ENCODE assay signal across 8 cellular contexts in the genomic region with DNA sequence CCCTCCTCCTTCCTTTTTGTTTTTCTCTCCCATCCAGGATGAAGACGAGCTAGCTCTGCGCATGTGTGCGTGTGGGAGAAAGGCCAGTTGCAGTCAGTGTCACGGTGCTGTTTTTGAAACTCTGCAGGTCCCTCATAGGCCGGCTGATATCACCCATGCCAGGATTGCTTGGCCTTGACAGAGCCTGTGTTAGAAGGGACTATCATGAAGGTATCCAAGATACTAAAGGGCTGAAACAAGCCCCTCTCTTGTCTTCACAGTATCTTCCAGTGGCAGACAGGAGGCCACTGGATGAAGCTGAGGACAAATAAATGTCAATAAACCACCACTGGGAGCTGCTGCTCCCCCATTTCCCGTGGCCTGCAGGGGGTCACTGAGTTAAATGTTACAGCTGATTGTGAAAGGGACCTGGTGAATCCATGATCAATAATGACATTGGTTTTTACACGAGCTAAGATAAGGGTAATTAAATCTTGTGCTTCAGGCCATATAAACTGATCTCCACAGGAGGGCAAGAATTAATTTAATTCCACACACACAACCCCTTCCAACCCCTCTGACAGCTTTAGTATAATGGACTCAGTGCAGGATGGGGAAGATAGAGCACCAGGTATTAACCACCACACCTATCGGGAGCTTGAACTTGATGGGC.
A peak's percentile ranks its signal among the peaks of the same experiment; 100 is the strongest.
DNase-seq lines count a peak whose midpoint lies in the region; ATAC-seq, FAIRE-seq and TF ChIP-seq lines count a peak whose summit lies in the region.
"Had no signal": no experiment of that assay in that cellular context is flagged by ENCODE, and none has a peak within 500 bp of the region (broad histone marks: within the 10 kb centered on the region; RNA-seq: fewer than 3 reads in every experiment).

No MANE protein-coding gene starts in this region.

- H3K9ac ChIP-seq in Loucy (ENCODE audit: low read depth, low read length, poor library complexity, severe bottlenecking) (no peak overlapping the region), astrocyte (ENCODE audit: low read length) (peak overlapping the region; percentile 66)

- FAIRE-seq in astrocyte (lab: Jason Lieb, UNC) = no peak
- FAIRE-seq in RCC 7860 (lab: Jason Lieb, UNC) = no peak
- FAIRE-seq: GM18507 had no signal

- peak overlapping the region; percentile 59 for H3K27ac ChIP-seq in astrocyte (ENCODE audit: low read depth, low read length)
- H3K27ac ChIP-seq in stomach = peak overlapping the region; percentile 76 to 97 (median 80)

- H3F3A ChIP-seq in Loucy (ENCODE audit: low read depth) = no peaks in the 10 kb centered on the region

- H3K79me2 ChIP-seq in Loucy (ENCODE audit: insufficient read depth, low read length) (no peaks in the 10 kb centered on the region), astrocyte (ENCODE audit: insufficient read depth, low read length) (no peaks in the 10 kb centered on the region)

- peaks cover 37% of the 10 kb centered on the region for H3K4me1 Mint-ChIP-seq in astrocyte (ENCODE audit: low read depth, unreplicated experiment)

- no peak for TF ChIP-seq POLR2A in stomach (IDR thresholded peaks at IDR 0.05)

- TF ChIP-seq CTCF in Loucy (conservative IDR thresholded peaks at IDR 0.05; ENCODE audit: low read length) (0 out of 2 replicates have a peak, but pooled peaks have one; percentile 17), astrocyte (IDR thresholded peaks at IDR 0.05; ENCODE audit: insufficient read depth, low read depth, low read length) (no peak), stomach (IDR thresholded peaks at IDR 0.05) (no peak)

- no peak overlapping the region for H3K4me3 Mint-ChIP-seq in astrocyte (ENCODE audit: unreplicated experiment)

- H3K4me3 ChIP-seq in Loucy (ENCODE audit: low read length, poor library complexity, severe bottlenecking) (no peak overlapping the region), astrocyte (ENCODE audit: insufficient read depth, low read depth, low read length) (no peak overlapping the region), stomach (no peak overlapping the region)

- no peaks in the 10 kb centered on the region for H3K4me1 ChIP-seq in Loucy (ENCODE audit: insufficient read depth, low read length, poor library complexity, severe bottlenecking)
- peaks cover 29% of the 10 kb centered on the region for H3K4me1 ChIP-seq in astrocyte (ENCODE audit: insufficient read depth, low read length)
- peaks cover 23 to 78% (median 43%) of the 10 kb centered on the region in 4 donors for H3K4me1 ChIP-seq in stomach

- ATAC-seq in HG03442 (IDR thresholded peaks at IDR 0.05; ENCODE audit: unreplicated experiment) (no peak), GM21737 (IDR thresholded peaks at IDR 0.05; ENCODE audit: unreplicated experiment) (no peak)

- H3K9me2 ChIP-seq in Loucy (replicated peaks; ENCODE audit: low read depth, low read length) = no peaks in the 10 kb centered on the region

- H2AFZ ChIP-seq in Loucy (ENCODE audit: low read length) (no peak overlapping the region), astrocyte (ENCODE audit: low read depth, low read length) (no peak overlapping the region)

- H3K9me3 ChIP-seq in Loucy (ENCODE audit: insufficient read depth, low read depth, low read length) (no peaks in the 10 kb centered on the region), astrocyte (ENCODE audit: insufficient read depth, low read depth, low read length) (no peaks in the 10 kb centered on the region), stomach (no peaks in the 10 kb centered on the region)

- 61 to 81% (median 75%) methylated on average over 8 of the region's 8 CpGs for WGBS in stomach, 5 donors

- DNase-seq in astrocyte (ENCODE audit: low read depth) = no peak
- DNase-seq in left kidney (ENCODE audit: low read depth, low spot score) = peak; percentile 74
- no peak for DNase-seq in stomach
- no peak for DNase-seq in RCC 7860 (ENCODE audit: low spot score)

- peaks cover 7% of the 10 kb centered on the region for H3K27me3 Mint-ChIP-seq in astrocyte (ENCODE audit: low read depth, unreplicated experiment)

- intact Hi-C loops in stomach (cut with DNase I; ENCODE audit: low total_unique reads) = loop anchor here (10.0 kb wide), 1 partner anchor 51 kb away; no protein-coding TSS in a partner anchor

- H3K36me3 ChIP-seq in Loucy (ENCODE audit: insufficient read depth, low read length) = no peaks in the 10 kb centered on the region
- no peaks in the 10 kb centered on the region for H3K36me3 ChIP-seq in astrocyte (ENCODE audit: insufficient read depth, low read length)
- H3K36me3 ChIP-seq in stomach = no peaks in the 10 kb centered on the region

- no peaks in the 10 kb centered on the region for H3K9me3 Mint-ChIP-seq in astrocyte (ENCODE audit: unreplicated experiment)

- TF ChIP-seq EP300 in stomach (IDR thresholded peaks at IDR 0.05) = peak; percentile 48

- no peak overlapping the region for H3K4me2 ChIP-seq in Loucy (ENCODE audit: low read depth, low read length, poor library complexity, severe bottlenecking)
- H3K4me2 ChIP-seq in astrocyte (ENCODE audit: low read length) = peak overlapping the region; percentile 79

- no peaks in the 10 kb centered on the region for H4K20me1 ChIP-seq in Loucy (ENCODE audit: insufficient read depth, low read length, poor library complexity, severe bottlenecking)
- no peaks in the 10 kb centered on the region for H4K20me1 ChIP-seq in astrocyte (ENCODE audit: insufficient read depth, low read length)

- H3K27ac Mint-ChIP-seq in astrocyte (ENCODE audit: unreplicated experiment) = peak overlapping the region; percentile 88

- H3K27me3 ChIP-seq in Loucy (ENCODE audit: insufficient read depth, low read length, poor library complexity, severe bottlenecking) (no peaks in the 10 kb centered on the region), astrocyte (ENCODE audit: insufficient read depth, low read length) (no peaks in the 10 kb centered on the region), stomach (no peaks in the 10 kb centered on the region)

- peaks cover 2% of the 10 kb centered on the region for H3K36me3 Mint-ChIP-seq in astrocyte (ENCODE audit: low read depth, unreplicated experiment)
